8 cellular contexts compared by ENCODE assay signal in genomic region chr2:231197741-231198290, GRCh38. TPM values are rescaled to one million over a fixed set of nuclear protein-coding genes. Genes with fewer than 3 reads are reported as not detected.
DNase-seq lines count a peak whose midpoint lies in the region; ATAC-seq and TF ChIP-seq lines count a peak whose summit lies in the region.

No MANE protein-coding gene starts in this region.

- H3K9me3 ChIP-seq in iPS DF 6.9 (ENCODE audit: control insufficient read depth, insufficient read depth, low read length): no peaks in the 10 kb centered on the region

- POLR2A ChIA-PET in activated B cell treated with CpG ODN at 0.5 μM for 24 hours (lab: Charles Lee): interaction anchor here (0.6 to 1.6 kb wide), 4 partner anchors 195 to 266 kb away, joined by 3 to 6 read pairs (median 5); partner anchors contain the start of gene NCL

- H3K27ac ChIP-seq in iPS DF 6.9 (ENCODE audit: low read length): no peak overlapping the region

- DNase-seq in DMS53 (lab: John Stamatoyannopoulos, UW) (peak; percentile 44), DMS53 treated with DMSO at 0.1 percent for 48 hours (lab: John Stamatoyannopoulos, UW; ENCODE audit: unreplicated experiment) (no peak), activated B cell treated with CpG ODN at 0.5 μM for 24 hours (no peak), iPS DF 6.9 (ENCODE audit: low read depth, low spot score) (no peak), NCI-H1105 treated with DMSO at 0.1 percent for 48 hours (lab: John Stamatoyannopoulos, UW) (no peak), glomerular visceral epithelial cell (ENCODE audit: extremely low spot score) (no peak)
- DNase-seq in stimulated activated effector memory CD8-positive, alpha-beta T cell treated with anti-CD3 and anti-CD28 coated beads, Interleukin-12 subunit alpha, Interleukin-12 subunit beta, amount 100 ng/mL, for 72 hours (ENCODE audit: low spot score in 2 of 2): no peak

- no peaks in the 10 kb centered on the region for H3K4me1 ChIP-seq in iPS DF 6.9 (ENCODE audit: control insufficient read depth, insufficient read depth, low read length)

- H3K9me3 Mint-ChIP-seq in activated B cell treated with CpG ODN at 0.5 μM for 24 hours: no peaks in the 10 kb centered on the region
- no peaks in the 10 kb centered on the region for H3K9me3 Mint-ChIP-seq in stimulated activated effector memory CD8-positive, alpha-beta T cell treated with anti-CD3 and anti-CD28 coated beads, Interleukin-12 subunit alpha, Interleukin-12 subunit beta, amount 100 ng/mL, for 72 hours

- H3K27me3 ChIP-seq in iPS DF 6.9 (ENCODE audit: control insufficient read depth, insufficient read depth, low read length): no peaks in the 10 kb centered on the region

- ATAC-seq in activated B cell treated with CpG ODN at 0.5 μM for 24 hours (ENCODE audit: low read depth) (no peak), HG03135 (IDR thresholded peaks at IDR 0.05; ENCODE audit: unreplicated experiment) (no peak)
- ATAC-seq in stimulated activated effector memory CD8-positive, alpha-beta T cell treated with anti-CD3 and anti-CD28 coated beads, Interleukin-12 subunit alpha, Interleukin-12 subunit beta, amount 100 ng/mL, for 72 hours: no peak

- H3K36me3 Mint-ChIP-seq in activated B cell treated with CpG ODN at 0.5 μM for 24 hours (ENCODE audit: low read depth): peaks cover 2% of the 10 kb centered on the region
- no peaks in the 10 kb centered on the region for H3K36me3 Mint-ChIP-seq in stimulated activated effector memory CD8-positive, alpha-beta T cell treated with anti-CD3 and anti-CD28 coated beads, Interleukin-12 subunit alpha, Interleukin-12 subunit beta, amount 100 ng/mL, for 72 hours

- no peak for TF ChIP-seq CTCF in activated B cell treated with CpG ODN at 0.5 μM for 24 hours (IDR thresholded peaks at IDR 0.05)

- H3K27me3 Mint-ChIP-seq in activated B cell treated with CpG ODN at 0.5 μM for 24 hours: peaks cover 6% of the 10 kb centered on the region

- H3K4me3 Mint-ChIP-seq in activated B cell treated with CpG ODN at 0.5 μM for 24 hours: peak overlapping the region; percentile 93
- peak overlapping the region; percentile 80 for H3K4me3 Mint-ChIP-seq in stimulated activated effector memory CD8-positive, alpha-beta T cell treated with anti-CD3 and anti-CD28 coated beads, Interleukin-12 subunit alpha, Interleukin-12 subunit beta, amount 100 ng/mL, for 72 hours

- CTCF ChIA-PET in activated B cell treated with CpG ODN at 0.5 μM for 24 hours (lab: Charles Lee): interaction anchor here (2.0 kb wide), 1 partner anchor 94 kb away, joined by 7 read pairs; no protein-coding TSS in a partner anchor

- intact Hi-C loops in activated B cell treated with CpG ODN at 0.5 μM for 24 hours (cut with micrococcal nuclease): loop anchor here (2.0 kb wide), 1 partner anchor 15 kb away; no protein-coding TSS in a partner anchor

- WGBS in iPS DF 6.9 (ENCODE audit: insufficient coverage, insufficient read length): no CpG with 5 or more reads among the region's 11 CpGs

- peak overlapping the region; percentile 75; the same call in 1 of the 2 replicates for H3K4me3 ChIP-seq in iPS DF 6.9 (ENCODE audit: low read length)

- H3K4me1 Mint-ChIP-seq in activated B cell treated with CpG ODN at 0.5 μM for 24 hours: peaks cover 11% of the 10 kb centered on the region
- H3K4me1 Mint-ChIP-seq in stimulated activated effector memory CD8-positive, alpha-beta T cell treated with anti-CD3 and anti-CD28 coated beads, Interleukin-12 subunit alpha, Interleukin-12 subunit beta, amount 100 ng/mL, for 72 hours: peaks cover 24% of the 10 kb centered on the region

- H3K27ac Mint-ChIP-seq in activated B cell treated with CpG ODN at 0.5 μM for 24 hours: peak overlapping the region; percentile 68
- peak overlapping the region; percentile 81 for H3K27ac Mint-ChIP-seq in stimulated activated effector memory CD8-positive, alpha-beta T cell treated with anti-CD3 and anti-CD28 coated beads, Interleukin-12 subunit alpha, Interleukin-12 subunit beta, amount 100 ng/mL, for 72 hours

- no peaks in the 10 kb centered on the region for H3K36me3 ChIP-seq in iPS DF 6.9 (ENCODE audit: control insufficient read depth, insufficient read depth, low read length)

RNA-seq across cellular contexts. Expression of gene ARMC9, which starts 0.6 kb away (rescaled TPM):
- 9.0 and 9.5 TPM in 2 replicates for total RNA-seq in activated B cell treated with CpG ODN at 0.5 μM for 24 hours
